ENCODE assay signal across 17 cellular contexts in genomic region chr17:53134546-53134945, GRCh38.
A peak's percentile ranks its signal among the peaks of the same experiment; 100 is the strongest.
DNase-seq lines count a peak whose midpoint lies in the region; ATAC-seq, FAIRE-seq and TF ChIP-seq lines count a peak whose summit lies in the region.
"Had no signal": no experiment of that assay in that cellular context is flagged by ENCODE, and none has a peak within 500 bp of the region (broad histone marks: within the 10 kb centered on the region; RNA-seq: fewer than 3 reads in every experiment).

No MANE protein-coding gene starts in this region.

- no peak overlapping the region for H2BK15ac ChIP-seq in H1 (ENCODE audit: low read length)

- H3K4ac ChIP-seq in H1 (replicated peaks; ENCODE audit: insufficient read length, low read depth, low read length), result no peak overlapping the region

- H2AK5ac ChIP-seq in H1 (ENCODE audit: low read depth, low read length), result no peak overlapping the region

- no peaks in the 10 kb centered on the region for H3K79me2 ChIP-seq in H1 (ENCODE audit: control insufficient read depth in 1 of 2, insufficient read depth in 2 of 2, low read length in 2 of 2)

- no peak for TF ChIP-seq CTCF in H1 (IDR thresholded peaks at IDR 0.05; ENCODE audit: control extremely low read depth in 1 of 3, insufficient read depth in 1 of 3, low read depth in 1 of 3, low read length in 3 of 3)
- TF ChIP-seq CTCF in nephron (IDR thresholded peaks at IDR 0.05; ENCODE audit: unreplicated experiment in 3 of 3), result no peak
- no peak for TF ChIP-seq CTCF in Peyer's patch (IDR thresholded peaks at IDR 0.05)

- H3K27me3 Mint-ChIP-seq in nephron (ENCODE audit: low read depth), result no peaks in the 10 kb centered on the region
- H3K27me3 Mint-ChIP-seq: CD8-positive, alpha-beta memory T cell had no signal

- H2BK5ac ChIP-seq in H1 (ENCODE audit: low read depth, low read length), result no peak overlapping the region

- no peak overlapping the region for H3K4me3 Mint-ChIP-seq in nephron
- H3K4me3 Mint-ChIP-seq: CD8-positive, alpha-beta memory T cell; HFFc6 had no signal

- H3K23me2 ChIP-seq in H1 (ENCODE audit: low read depth, low read length), result no peaks in the 10 kb centered on the region

- H3K4me1 ChIP-seq in H1 (replicated peaks in 1 of 4; ENCODE audit: control insufficient read depth in 3 of 4, insufficient read depth in 4 of 4, low read length in 3 of 4) (no peaks in the 10 kb centered on the region), Peyer's patch (no peaks in the 10 kb centered on the region)
- H3K4me1 ChIP-seq: BLaER1 had no signal

- H2BK20ac ChIP-seq in H1 (ENCODE audit: low read length), result no peak overlapping the region

- peak overlapping the region in 2 of 3 experiments; percentile 50 to 57 for H3K27ac Mint-ChIP-seq in nephron
- H3K27ac Mint-ChIP-seq: CD8-positive, alpha-beta memory T cell; HFFc6 had no signal

- no peak for TF ChIP-seq POLR2A in H1 (IDR thresholded peaks at IDR 0.05; ENCODE audit: control extremely low read depth in 1 of 2, low read depth in 2 of 2, low read length in 2 of 2)
- no peak for TF ChIP-seq POLR2A in Peyer's patch (IDR thresholded peaks at IDR 0.05)

- H3K36me3 ChIP-seq in H1 (ENCODE audit: control insufficient read depth in 2 of 4, insufficient read depth in 4 of 4, low read length in 3 of 4) (no peaks in the 10 kb centered on the region), Peyer's patch (no peaks in the 10 kb centered on the region)
- H3K36me3 ChIP-seq: BLaER1 had no signal

- FAIRE-seq in H1 (lab: Jason Lieb, UNC), result no peak
- FAIRE-seq: GM12891 had no signal

- peaks cover 3% of the 10 kb centered on the region for H3K9me3 Mint-ChIP-seq in nephron

- 94% methylated on average over 5 of the region's 5 CpGs; no CpG with 5 or more reads in 1 of the 2 experiments for WGBS in H1 (ENCODE audit: extremely low coverage in 1 of 2, insufficient coverage in 1 of 2, insufficient read length in 1 of 2, insufficient replicate concordance in 2 of 2, low coverage in 1 of 2, low lambda C conversion rate in 2 of 2, missing lambda C conversion rate in 1 of 2), 2 experiments

- peak; percentile 8 for DNase-seq in NCI-H1105 treated with DMSO at 0.1 percent for 48 hours (lab: John Stamatoyannopoulos, UW)
- DNase-seq in NCI-H1105 (lab: John Stamatoyannopoulos, UW), result no peak
- peak; percentile 72 for DNase-seq in NCI-H774 (lab: John Stamatoyannopoulos, UW)
- no peak for DNase-seq in H1 (ENCODE audit: low read depth in 1 of 2, low spot score in 2 of 2)
- DNase-seq in hepatic stellate cell (ENCODE audit: low spot score), result no peak
- no peak for DNase-seq in Peyer's patch
- DNase-seq: CD8-positive, alpha-beta memory T cell; DMS79; GOT3; HCEC 1CT; HFFc6 had no signal

- no peak for TF ChIP-seq RAD21 in H1 (IDR thresholded peaks at IDR 0.05 in 1 of 2, conservative IDR thresholded peaks at IDR 0.05 in 1 of 2; ENCODE audit: low read depth in 2 of 2, low read length in 2 of 2)

- H3K9me3 ChIP-seq in H1 (ENCODE audit: insufficient read depth in 2 of 2, low read depth in 1 of 2, low read length in 1 of 2), result no peaks in the 10 kb centered on the region
- no peaks in the 10 kb centered on the region for H3K9me3 ChIP-seq in Peyer's patch
- H3K9me3 ChIP-seq: BLaER1 had no signal

- POLR2A ChIA-PET in H1 (lab: Charles Lee; ENCODE audit: partially characterized antibody), result no interaction called here

- H3K23ac ChIP-seq in H1 (ENCODE audit: insufficient read length), result no peak overlapping the region

- ATAC-seq in HG02885 (IDR thresholded peaks at IDR 0.05; ENCODE audit: poor library complexity, unreplicated experiment), result no peak

- peaks cover 45% of the 10 kb centered on the region for H3K4me1 Mint-ChIP-seq in nephron
- H3K4me1 Mint-ChIP-seq: CD8-positive, alpha-beta memory T cell had no signal

- H4K5ac ChIP-seq in H1 (ENCODE audit: insufficient read length, low read depth, low read length), result no peak overlapping the region

- H3K27ac ChIP-seq in H1 (ENCODE audit: low read depth, low read length), result no peak overlapping the region
- H3K27ac ChIP-seq in Peyer's patch, result no peak overlapping the region
- H3K27ac ChIP-seq: 22Rv1, BLaER1, HL-60 had no signal

- H3K18ac ChIP-seq in H1 (ENCODE audit: extremely low read depth, low read length), result no peak overlapping the region

- 0 out of 2 replicates have a peak overlapping the region, but pooled peaks have one; percentile 82 for H2AFZ ChIP-seq in H1 (ENCODE audit: low read length)

- no peaks in the 10 kb centered on the region for H4K20me1 ChIP-seq in H1 (replicated peaks in 1 of 2; ENCODE audit: control insufficient read depth in 1 of 2, insufficient read depth in 2 of 2, low read length in 2 of 2)
- H4K20me1 ChIP-seq: BLaER1 had no signal

- H3K9ac ChIP-seq in H1 (replicated peaks in 1 of 4; ENCODE audit: extremely low read depth in 1 of 4, low read depth in 3 of 4, low read length in 3 of 4), result no peak overlapping the region
- H3K9ac ChIP-seq: BLaER1 had no signal

- TF ChIP-seq EP300 in H1 (IDR thresholded peaks at IDR 0.05; ENCODE audit: borderline replicate concordance in 1 of 2, low read depth in 2 of 2, low read length in 2 of 2), result no peak

- H4K91ac ChIP-seq in H1 (replicated peaks; ENCODE audit: insufficient read length, low read length), result no peak overlapping the region

- H2BK12ac ChIP-seq in H1 (ENCODE audit: low read depth, low read length), result no peak overlapping the region

- H3K4me2 ChIP-seq in H1 (ENCODE audit: insufficient read depth in 1 of 2, low read depth in 2 of 2, low read length in 2 of 2), result no peak overlapping the region
- H3K4me2 ChIP-seq: BLaER1 had no signal

- H4K8ac ChIP-seq in H1 (ENCODE audit: extremely low read depth, insufficient read depth, low read length), result no peak overlapping the region

- no peaks in the 10 kb centered on the region for H3K79me1 ChIP-seq in H1 (ENCODE audit: low read depth, low read length)

- no peaks in the 10 kb centered on the region for H3K36me3 Mint-ChIP-seq in nephron (ENCODE audit: low read depth)
- H3K36me3 Mint-ChIP-seq: CD8-positive, alpha-beta memory T cell had no signal

- no peak overlapping the region for H3K56ac ChIP-seq in H1 (replicated peaks; ENCODE audit: insufficient read length, low read depth, low read length)

- CTCF ChIA-PET in H1 (lab: Charles Lee; ENCODE audit: partially characterized antibody), result no interaction called here

- H3K14ac ChIP-seq in H1 (ENCODE audit: insufficient read length), result no peak overlapping the region

- H3K27me3 ChIP-seq in H1 (replicated peaks in 1 of 4; ENCODE audit: control insufficient read depth in 3 of 4, extremely low read depth in 1 of 4, insufficient read depth in 3 of 4, low read length in 3 of 4), result no peaks in the 10 kb centered on the region
- no peaks in the 10 kb centered on the region for H3K27me3 ChIP-seq in Peyer's patch
- H3K27me3 ChIP-seq: BLaER1 had no signal

- H2BK120ac ChIP-seq in H1 (replicated peaks; ENCODE audit: low read depth, low read length), result no peak overlapping the region

- no peak overlapping the region for H3K4me3 ChIP-seq in H1 (ENCODE audit: extremely low read depth in 1 of 4, insufficient read depth in 2 of 4, low read depth in 3 of 4, low read length in 4 of 4)
- no peak overlapping the region for H3K4me3 ChIP-seq in Peyer's patch
- H3K4me3 ChIP-seq: BLaER1 had no signal

TF ChIP-seq in H1, 55 proteins besides CTCF, POLR2A, EP300 and RAD21 (continues in another document):
- TF ChIP-seq TBP (IDR thresholded peaks at IDR 0.05; ENCODE audit: low read depth, low read length) (no peak), MAFK (IDR thresholded peaks at IDR 0.05; ENCODE audit: low read depth, low read length) (no peak), TCF12 (IDR thresholded peaks at IDR 0.05; ENCODE audit: low read depth, low read length) (no peak)

Comparison
In these comparisons a context has a peak if more than half of its experiments do, and no peak if none do; other contexts are left out.
1. DNase-seq: peak in NCI-H1105 treated with DMSO at 0.1 percent for 48 hours (single experiment) and NCI-H774 (single experiment); none in NCI-H1105 (single experiment), H1 (0 of 2), hepatic stellate cell (single experiment) and Peyer's patch (0 of 3).